In the genomic region with DNA sequence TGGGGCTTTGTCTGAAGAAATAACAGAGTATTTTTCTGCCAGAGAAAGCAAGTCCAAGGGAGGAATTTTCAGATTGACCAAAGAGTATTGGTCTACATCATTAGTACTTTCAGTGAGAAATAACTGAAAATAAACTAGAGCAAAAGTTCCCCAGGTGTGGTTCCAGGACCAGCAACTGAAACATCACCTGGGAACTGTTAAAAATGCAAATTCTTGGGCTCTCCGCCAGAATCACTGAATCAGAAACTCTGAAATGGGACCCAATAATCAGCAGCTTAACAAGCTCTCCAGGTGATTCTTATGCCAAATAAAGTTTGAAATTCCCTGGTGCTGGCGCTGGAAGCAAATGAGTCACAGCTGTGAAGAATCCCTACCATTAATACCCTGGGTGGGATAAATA, we compare ENCODE assay signal across 1 cellular context.
TF ChIP-seq lines count a peak whose summit lies in the region.

No MANE protein-coding gene starts in this region.

TF ChIP-seq in GM12878, 131 proteins besides CTCF, POLR2A, EP300 and RAD21 (continued from another document):
- TF ChIP-seq BHLHE40 (IDR thresholded peaks at IDR 0.05; ENCODE audit: borderline replicate concordance in 1 of 2, low read depth in 2 of 2, low read length in 1 of 2) (0 out of 4 replicates have a peak, but pooled peaks of 1 of the 2 experiments have one; percentile 23), ETV6 (conservative IDR thresholded peaks at IDR 0.05 in 1 of 2, IDR thresholded peaks at IDR 0.05 in 1 of 2; ENCODE audit: borderline replicate concordance in 1 of 2, low read depth in 1 of 2) (no peak), GABPA (IDR thresholded peaks at IDR 0.05; ENCODE audit: low read depth) (0 out of 2 replicates have a peak, but pooled peaks have one; percentile 14), ATF2 (IDR thresholded peaks at IDR 0.05; ENCODE audit: low read length) (peak; percentile 78), MTA3 (IDR thresholded peaks at IDR 0.05; ENCODE audit: borderline replicate concordance, low read length) (no peak), RCOR1 (conservative IDR thresholded peaks at IDR 0.05; ENCODE audit: low read depth, low read length) (0 out of 2 replicates have a peak, but pooled peaks have one; percentile 50), EED (IDR thresholded peaks at IDR 0.05; ENCODE audit: low read depth) (0 out of 2 replicates have a peak, but pooled peaks have one; percentile 42), PAX5 (IDR thresholded peaks at IDR 0.05; ENCODE audit: borderline replicate concordance, low read depth, low read length) (peak; percentile 16; the same call in 1 of the 2 replicates), MYB (IDR thresholded peaks at IDR 0.05; ENCODE audit: borderline replicate concordance, low read depth, low read length) (no peak), SMC3 (IDR thresholded peaks at IDR 0.05; ENCODE audit: borderline replicate concordance, low read length) (peak; percentile 1; the same call in 1 of the 2 replicates)
TF ChIP-seq in GM12878: peak in this region for 21.
